ENCODE assay signal across 14 cellular contexts in the genomic region with DNA sequence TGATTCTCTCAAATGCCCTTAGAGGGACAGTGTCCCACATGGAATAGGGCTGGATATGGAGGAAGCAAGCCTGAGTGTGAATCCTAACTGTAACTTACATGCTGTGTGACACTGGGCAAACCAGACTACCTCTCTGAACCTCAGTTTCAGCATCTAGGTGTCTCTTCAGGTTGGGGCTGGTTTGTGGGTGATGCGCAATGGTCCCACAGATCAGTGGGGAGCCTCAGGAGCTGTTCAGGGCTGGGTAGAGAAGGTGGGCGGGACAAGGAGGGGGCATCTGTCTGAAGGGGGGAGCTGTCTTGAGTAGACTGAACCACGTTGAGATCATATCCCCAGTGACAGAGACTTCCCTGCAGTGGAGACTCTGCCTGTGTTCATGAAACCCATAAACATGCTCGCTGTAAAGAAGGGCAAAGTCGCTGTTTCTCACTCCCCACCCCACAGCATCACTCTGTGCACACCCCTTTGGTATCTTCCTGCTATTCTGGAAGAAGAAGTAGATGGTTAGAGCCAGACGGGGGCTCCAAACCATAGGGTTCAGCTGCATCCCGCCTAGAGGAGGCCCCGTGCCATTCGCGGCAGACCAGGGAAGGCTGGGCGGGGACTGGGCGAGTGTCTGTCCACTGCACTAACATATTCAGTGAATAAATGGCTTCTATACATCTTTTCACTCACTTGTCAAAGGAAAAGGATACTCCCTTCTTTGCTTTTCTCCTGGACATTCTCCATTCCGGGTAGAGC.
"Had no signal": no experiment of that assay in that cellular context is flagged by ENCODE, and none has a peak within 500 bp of the region (broad histone marks: within the 10 kb centered on the region; RNA-seq: fewer than 3 reads in every experiment).

No MANE protein-coding gene starts in this region.

- H3K9me3 Mint-ChIP-seq: activated naive CD4-positive, alpha-beta T cell treated with anti-CD3 and anti-CD28 coated beads for 36 hours; activated T-helper 2 cell treated with anti-CD3 and anti-CD28 coated beads, Interferon-gamma antibody, Interleukin-2, Interleukin-4, amounts not matched to agents 10 μg/mL and 5 μg/mL and 100 μg/mL, durations not matched to agents 14 hours and 24 hours and 36 hours; dendritic cell treated with granulocyte-macrophage colony-stimulating factor and Interleukin-4, amounts not matched to agents 40 ng/mL and 50 ng/mL, for 4 days; naive thymus-derived CD8-positive, alpha-beta T cell had no signal

- H3K36me3 ChIP-seq: thyroid gland had no signal

- H3K27ac Mint-ChIP-seq: activated CD4-positive, alpha-beta T cell treated with anti-CD3 and anti-CD28 coated beads for 36 hours; activated naive CD4-positive, alpha-beta T cell treated with anti-CD3 and anti-CD28 coated beads for 36 hours; activated T-helper 2 cell treated with anti-CD3 and anti-CD28 coated beads, Interferon-gamma antibody, Interleukin-2, Interleukin-4, amounts not matched to agents 10 μg/mL and 5 μg/mL and 100 μg/mL, durations not matched to agents 14 hours and 24 hours and 36 hours; dendritic cell treated with granulocyte-macrophage colony-stimulating factor and Interleukin-4, amounts not matched to agents 40 ng/mL and 50 ng/mL, for 4 days; naive thymus-derived CD8-positive, alpha-beta T cell had no signal

- ATAC-seq: activated CD4-positive, alpha-beta T cell treated with anti-CD3 and anti-CD28 coated beads for 36 hours; gastroesophageal sphincter; heart right ventricle; naive thymus-derived CD8-positive, alpha-beta T cell had no signal

- H3K4me1 ChIP-seq: gastroesophageal sphincter, thyroid gland had no signal

- H3K4me1 Mint-ChIP-seq: activated CD4-positive, alpha-beta T cell treated with anti-CD3 and anti-CD28 coated beads for 36 hours had no signal

- H3K36me3 Mint-ChIP-seq: naive thymus-derived CD8-positive, alpha-beta T cell had no signal

- DNase-seq: activated CD4-positive, alpha-beta T cell treated with anti-CD3 and anti-CD28 coated beads for 36 hours; activated CD4-positive, alpha-beta T cell treated with anti-CD3 and anti-CD28 coated beads, Interleukin-2, amount 50 U/mL, for 48 hours; activated naive CD4-positive, alpha-beta T cell treated with anti-CD3 and anti-CD28 coated beads for 36 hours; effector CD8-positive, alpha-beta T cell; heart right ventricle; mesenchymal stem cell; posterior cingulate gyrus; stimulated activated naive CD4-positive, alpha-beta T cell treated with Interleukin-2 at 50 U/mL for 16 hours; thyroid gland had no signal

- H3K27me3 Mint-ChIP-seq: activated CD4-positive, alpha-beta T cell treated with anti-CD3 and anti-CD28 coated beads for 36 hours had no signal

- H3K27ac ChIP-seq: esophagus muscularis mucosa, gastroesophageal sphincter, heart right ventricle, thyroid gland had no signal

- H3K4me3 ChIP-seq: esophagus muscularis mucosa, gastroesophageal sphincter, heart right ventricle, thyroid gland had no signal

- H3K27me3 ChIP-seq: esophagus muscularis mucosa, gastroesophageal sphincter, heart right ventricle, thyroid gland had no signal

- H3K4me3 Mint-ChIP-seq: activated CD4-positive, alpha-beta T cell treated with anti-CD3 and anti-CD28 coated beads for 36 hours; activated naive CD4-positive, alpha-beta T cell treated with anti-CD3 and anti-CD28 coated beads for 36 hours; dendritic cell treated with granulocyte-macrophage colony-stimulating factor and Interleukin-4, amounts not matched to agents 40 ng/mL and 50 ng/mL, for 4 days; naive thymus-derived CD8-positive, alpha-beta T cell had no signal

- H3K9me3 ChIP-seq: esophagus muscularis mucosa, gastroesophageal sphincter, heart right ventricle, thyroid gland had no signal
